Comparison of ENCODE assay signal across 8 cellular contexts in the genomic region with DNA sequence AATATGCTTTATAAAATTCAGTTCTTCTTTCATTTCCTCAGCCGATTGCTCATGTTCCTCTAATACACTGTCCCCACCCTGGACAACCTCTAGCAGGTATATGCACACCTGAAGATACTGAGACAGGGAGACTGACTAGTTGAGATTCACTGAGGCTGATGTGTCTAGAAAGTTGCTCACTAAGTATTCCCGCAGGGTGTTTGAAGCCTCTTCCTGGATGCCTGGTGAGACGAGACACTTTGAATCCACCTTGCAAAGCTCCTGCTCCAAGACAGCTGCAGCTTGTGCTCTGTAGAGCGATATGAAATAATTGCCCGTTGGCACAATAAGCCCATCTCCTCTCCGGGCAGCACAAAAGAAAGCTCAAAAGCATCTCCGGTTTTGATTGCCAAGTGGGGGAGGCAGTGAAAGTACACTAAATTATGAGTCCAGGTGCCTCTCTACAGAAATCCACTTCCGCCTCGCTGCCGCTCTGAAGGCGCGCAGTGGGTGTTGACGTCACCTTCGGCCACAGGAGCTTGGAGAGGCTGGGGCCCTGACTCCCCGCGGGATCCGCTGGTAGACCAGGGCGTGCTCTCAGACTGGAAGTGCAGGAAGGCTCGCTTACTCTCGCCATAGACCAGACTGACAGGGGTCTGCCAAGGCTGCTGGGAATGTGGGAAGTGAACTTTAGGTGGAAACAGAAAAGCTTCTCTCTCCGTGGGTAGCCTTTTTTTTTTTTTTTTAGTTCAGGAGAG. TPM values are rescaled to one million over a fixed set of nuclear protein-coding genes. Genes with fewer than 3 reads are reported as not detected.
DNase-seq lines count a peak whose midpoint lies in the region; ATAC-seq, FAIRE-seq and TF ChIP-seq lines count a peak whose summit lies in the region.

No MANE protein-coding gene starts in this region.

- no peaks in the 10 kb centered on the region for H3K9me3 ChIP-seq in esophagus (ENCODE audit: control insufficient read depth in 2 of 2, insufficient read depth in 1 of 2, low read depth in 1 of 2, low read length in 1 of 2)

- peak; percentile 88 for FAIRE-seq in GM19239 (lab: Jason Lieb, UNC)

- no peaks in the 10 kb centered on the region for H3K36me3 ChIP-seq in esophagus (ENCODE audit: control insufficient read depth in 2 of 2, insufficient read depth in 2 of 2, low read length in 1 of 2)

- no peak for TF ChIP-seq CTCF in nephron progenitor cell (IDR thresholded peaks at IDR 0.05)

- no peaks in the 10 kb centered on the region for H3K9me3 Mint-ChIP-seq in nephron progenitor cell

- H3K4me3 Mint-ChIP-seq in nephron progenitor cell: peak overlapping the region; percentile 5

- H3K27ac Mint-ChIP-seq in nephron progenitor cell: no peak overlapping the region

- H3K27ac ChIP-seq in esophagus (ENCODE audit: low read depth in 2 of 2, low read length in 1 of 2): peak overlapping the region in 1 of 2 donors; percentile 20

- H3K27me3 ChIP-seq in esophagus (ENCODE audit: control insufficient read depth in 1 of 2, insufficient read depth in 2 of 2, low read length in 2 of 2): no peaks in the 10 kb centered on the region

- peaks cover 0 to 2% of the 10 kb centered on the region in 2 donors for H3K4me1 ChIP-seq in esophagus (ENCODE audit: control insufficient read depth in 2 of 2, insufficient read depth in 2 of 2, low read length in 1 of 2)

- H3K4me3 ChIP-seq in esophagus (ENCODE audit: low read depth in 1 of 2, low read length in 2 of 2): peak overlapping the region; percentile 32 to 39

- peaks cover 2% of the 10 kb centered on the region for H3K4me1 Mint-ChIP-seq in nephron progenitor cell

- H3K27me3 Mint-ChIP-seq in nephron progenitor cell (ENCODE audit: low read depth, poor library complexity): peaks cover 10% of the 10 kb centered on the region

- DNase-seq in AG08395 (ENCODE audit: low spot score) (peak; percentile 29), GM19239 (ENCODE audit: insufficient read length, low spot score) (peak; percentile 63), NCI-H510A treated with DMSO at 0.1 percent for 48 hours (lab: John Stamatoyannopoulos, UW) (peak; percentile 89), nephron progenitor cell (no peak), superior temporal gyrus (ENCODE audit: extremely low spot score) (peak; percentile 46)
- peak; percentile 24 for DNase-seq in activated CD8-positive, alpha-beta memory T cell treated with anti-CD3 and anti-CD28 coated beads, Interleukin-2, amount 50 U/mL, for 1 hour (ENCODE audit: extremely low read depth)

- no peaks in the 10 kb centered on the region for H3K36me3 Mint-ChIP-seq in nephron progenitor cell (ENCODE audit: low read depth)

- ATAC-seq in HG03378 (IDR thresholded peaks at IDR 0.05; ENCODE audit: unreplicated experiment): peak; percentile 96

- WGBS in esophagus, 2 donors: 11 to 17% methylated on average over 21 of the region's 21 CpGs

RNA-seq across cellular contexts. Expression of a gene that starts 46.3 kb away (rescaled TPM):
- polyA plus RNA-seq in esophagus: under 1 TPM; 0.04 to 0.08 TPM

RNA-seq across cellular contexts. Expression of a gene that starts 50.0 kb away (rescaled TPM):
- under 1 TPM; 0.01 to 0.04 TPM for polyA plus RNA-seq in esophagus

RNA-seq across cellular contexts. Expression of a gene that starts 54.8 kb away (rescaled TPM):
- under 1 TPM in 1 of 2 donors, not detected in 1; 0.04 TPM for polyA plus RNA-seq in esophagus
